In the genomic region with DNA sequence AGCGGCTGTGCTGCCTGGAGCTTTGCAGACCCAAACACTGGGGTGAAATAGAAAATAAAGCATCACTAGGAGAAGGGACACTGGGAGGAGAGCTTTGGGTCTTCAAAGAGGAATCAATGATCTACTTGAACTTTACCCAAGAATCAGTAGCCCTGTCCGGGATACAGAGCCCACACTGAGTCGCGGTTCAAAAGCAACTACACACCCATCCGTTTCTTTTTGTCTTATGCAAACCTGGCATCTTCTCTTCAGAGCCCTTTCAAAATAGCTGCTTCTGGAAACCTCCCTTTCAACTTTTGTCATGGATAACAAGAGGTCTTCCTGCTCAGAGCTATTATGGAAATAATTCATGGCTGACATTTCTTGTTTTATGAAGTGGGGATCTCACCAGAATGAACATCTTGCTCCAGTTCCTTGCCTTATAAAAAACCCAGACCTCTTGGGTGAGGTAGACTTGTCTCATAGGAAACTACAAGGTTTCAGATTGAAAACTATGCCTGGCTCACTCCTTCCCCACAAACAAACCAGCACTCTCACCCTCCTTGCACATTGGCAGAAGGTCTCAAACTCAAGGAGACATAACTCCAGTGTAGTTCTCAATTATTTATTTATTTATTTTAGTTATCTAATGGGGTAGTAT, we compare ENCODE assay signal across 9 cellular contexts.
A peak's percentile ranks its signal among the peaks of the same experiment; 100 is the strongest.
DNase-seq lines count a peak whose midpoint lies in the region; ATAC-seq, FAIRE-seq and TF ChIP-seq lines count a peak whose summit lies in the region.
"Had no signal": no experiment of that assay in that cellular context is flagged by ENCODE, and none has a peak within 500 bp of the region (broad histone marks: within the 10 kb centered on the region; RNA-seq: fewer than 3 reads in every experiment).

No MANE protein-coding gene starts in this region.

- H3K4me3 Mint-ChIP-seq in activated CD8-positive, alpha-beta T cell treated with anti-CD3 and anti-CD28 coated beads, Interleukin-2, amount 10 ng/mL, durations not matched to agents 7 days and 5 days = peak overlapping the region; percentile 92
- H3K4me3 Mint-ChIP-seq in naive B cell = peak overlapping the region in 7 of 8 donors; percentile 74 to 92 (median 82)

- no peak for TF ChIP-seq POLR2A in GM12891 (IDR thresholded peaks at IDR 0.05; ENCODE audit: low read depth, low read length)

- peaks cover 20% of the 10 kb centered on the region for H3K36me3 Mint-ChIP-seq in activated CD8-positive, alpha-beta T cell treated with anti-CD3 and anti-CD28 coated beads, Interleukin-2, amount 10 ng/mL, durations not matched to agents 7 days and 5 days (ENCODE audit: low read depth)
- no peaks in the 10 kb centered on the region for H3K36me3 Mint-ChIP-seq in naive B cell

- H3K27ac ChIP-seq in BLaER1 treated with 17β-estradiol and CSF1 and Interleukin-3, amounts not matched to agents 10 nM and 100 nM = no peak overlapping the region

- ATAC-seq in activated CD8-positive, alpha-beta T cell treated with anti-CD3 and anti-CD28 coated beads, Interleukin-2, amount 10 ng/mL, durations not matched to agents 7 days and 5 days = peak; percentile 16
- ATAC-seq in naive B cell (ENCODE audit: low read depth in 2 of 2) (no peak), GM18519 (IDR thresholded peaks at IDR 0.05; ENCODE audit: low FRiP score, unreplicated experiment) (no peak), HG02798 (IDR thresholded peaks at IDR 0.05; ENCODE audit: poor library complexity, unreplicated experiment) (no peak)

- peaks cover 71% of the 10 kb centered on the region for H3K4me1 Mint-ChIP-seq in activated CD8-positive, alpha-beta T cell treated with anti-CD3 and anti-CD28 coated beads, Interleukin-2, amount 10 ng/mL, durations not matched to agents 7 days and 5 days (ENCODE audit: low read depth)
- H3K4me1 Mint-ChIP-seq in naive B cell = peaks cover 44 to 55% (median 49%) of the 10 kb centered on the region in 3 donors

- H3K9me3 Mint-ChIP-seq in activated CD8-positive, alpha-beta T cell treated with anti-CD3 and anti-CD28 coated beads, Interleukin-2, amount 10 ng/mL, durations not matched to agents 7 days and 5 days (ENCODE audit: insufficient read depth) = no peaks in the 10 kb centered on the region
- no peaks in the 10 kb centered on the region for H3K9me3 Mint-ChIP-seq in naive B cell

- H3K9ac ChIP-seq in BLaER1 treated with 17β-estradiol and CSF1 and Interleukin-3, amounts not matched to agents 10 nM and 100 nM = no peak overlapping the region

- H3K4me2 ChIP-seq in BLaER1 treated with 17β-estradiol and CSF1 and Interleukin-3, amounts not matched to agents 10 nM and 100 nM = peak overlapping the region; percentile 54 to 94 (median 81)

- peaks cover 32 to 55% (median 39%) of the 10 kb centered on the region in 10 experiments for H3K4me1 ChIP-seq in BLaER1 treated with 17β-estradiol and CSF1 and Interleukin-3, amounts not matched to agents 10 nM and 100 nM

- no peaks in the 10 kb centered on the region for H3K36me3 ChIP-seq in BLaER1 treated with 17β-estradiol and CSF1 and Interleukin-3, amounts not matched to agents 10 nM and 100 nM

- 0 out of 22 replicates have a peak, but pooled peaks cover 0 to 7% (median 0%) of the 10 kb centered on the region in 11 experiments for H3K9me3 ChIP-seq in BLaER1 treated with 17β-estradiol and CSF1 and Interleukin-3, amounts not matched to agents 10 nM and 100 nM (replicated peaks in 1 of 11)

- no peaks in the 10 kb centered on the region for H3K27me3 Mint-ChIP-seq in activated CD8-positive, alpha-beta T cell treated with anti-CD3 and anti-CD28 coated beads, Interleukin-2, amount 10 ng/mL, durations not matched to agents 7 days and 5 days (ENCODE audit: low read depth)
- no peaks in the 10 kb centered on the region for H3K27me3 Mint-ChIP-seq in naive B cell

- POLR2A ChIA-PET in activated CD8-positive, alpha-beta T cell treated with anti-CD3 and anti-CD28 coated beads, Interleukin-2, amount 10 ng/mL, durations not matched to agents 7 days and 5 days (lab: Charles Lee) = interaction anchor here (0.6 to 6.8 kb wide), 31 partner anchors 9 to 234 kb away, joined by 3 to 88 read pairs (median 7); a partner anchor contains a TSS

- H4K20me1 ChIP-seq in BLaER1 treated with 17β-estradiol and CSF1 and Interleukin-3, amounts not matched to agents 10 nM and 100 nM = no peaks in the 10 kb centered on the region

- DNase-seq in GM12891 (ENCODE audit: insufficient read length, low spot score) (no peak), naive B cell (no peak), NCI-H2029 treated with DMSO at 0.1 percent for 48 hours (lab: John Stamatoyannopoulos, UW) (no peak), NOMO-1 treated with dmso at 0.1 percent for 144 hours (lab: John Stamatoyannopoulos, UW; ENCODE audit: unreplicated experiment) (no peak)
- DNase-seq in activated CD8-positive, alpha-beta T cell treated with anti-CD3 and anti-CD28 coated beads, Interleukin-2, amount 10 ng/mL, durations not matched to agents 7 days and 5 days = peak; percentile 34
- DNase-seq: NCI-H1436 had no signal

- H3K4me3 ChIP-seq in BLaER1 treated with 17β-estradiol and CSF1 and Interleukin-3, amounts not matched to agents 10 nM and 100 nM = no peak overlapping the region

- peak; percentile 79 for FAIRE-seq in GM12891 (lab: Jason Lieb, UNC)

- H3K27me3 ChIP-seq in BLaER1 treated with 17β-estradiol and CSF1 and Interleukin-3, amounts not matched to agents 10 nM and 100 nM = 0 out of 22 replicates have a peak, but pooled peaks cover 0 to 3% (median 0%) of the 10 kb centered on the region in 11 experiments

- H3K27ac Mint-ChIP-seq in activated CD8-positive, alpha-beta T cell treated with anti-CD3 and anti-CD28 coated beads, Interleukin-2, amount 10 ng/mL, durations not matched to agents 7 days and 5 days = peak overlapping the region; percentile 99
- H3K27ac Mint-ChIP-seq in naive B cell = peak overlapping the region; percentile 86 to 100 (median 98)

- CTCF ChIA-PET in activated CD8-positive, alpha-beta T cell treated with anti-CD3 and anti-CD28 coated beads, Interleukin-2, amount 10 ng/mL, durations not matched to agents 7 days and 5 days (lab: Charles Lee) = interaction anchor here (0.8 to 5.7 kb wide), 20 partner anchors 10 to 359 kb away, joined by 3 to 95 read pairs (median 4); a partner anchor contains a TSS

TF ChIP-seq in GM12891, 5 proteins besides CTCF, POLR2A, EP300 and RAD21:
- TF ChIP-seq SPI1 (IDR thresholded peaks at IDR 0.05; ENCODE audit: low read depth, low read length) (no peak), POU2F2 (IDR thresholded peaks at IDR 0.05; ENCODE audit: low read depth, low read length) (no peak), TAF1 (IDR thresholded peaks at IDR 0.05; ENCODE audit: low read depth, low read length) (no peak), PAX5 (IDR thresholded peaks at IDR 0.05; ENCODE audit: insufficient read depth, low read length, severe bottlenecking) (no peak), POLR2AphosphoS5 (IDR thresholded peaks at IDR 0.05; ENCODE audit: low read depth, low read length) (no peak)
